ENCODE assay signal across 1 cellular context in genomic region chr9:36292641-36293040, GRCh38.
TF ChIP-seq lines count a peak whose summit lies in the region.

No MANE protein-coding gene starts in this region.

TF ChIP-seq in HepG2, 621 proteins besides CTCF, POLR2A, EP300 and RAD21:
- TF ChIP-seq ZNF687 (CRISPR knock-in tag; IDR thresholded peaks at IDR 0.05) (0 out of 2 replicates have a peak, but pooled peaks have one; percentile 13), ZNF570 (CRISPR knock-in tag; IDR thresholded peaks at IDR 0.05; ENCODE audit: borderline replicate concordance) (no peak)
